ENCODE assay signal across 2 cellular contexts in genomic region chr6:150426198-150426597, GRCh38.
TF ChIP-seq lines count a peak whose summit lies in the region.

No MANE protein-coding gene starts in this region.

TF ChIP-seq in liver, 16 proteins besides CTCF, POLR2A, EP300 and RAD21:
- TF ChIP-seq RXRA (IDR thresholded peaks at IDR 0.05) (peak; percentile 48 to 72), NR2F2 (IDR thresholded peaks at IDR 0.05) (no peak), YY1 (IDR thresholded peaks at IDR 0.05) (peak; percentile 32), HNF4A (conservative IDR thresholded peaks at IDR 0.05) (peak; percentile 40 to 57), REST (IDR thresholded peaks at IDR 0.05) (no peak), FOXA2 (IDR thresholded peaks at IDR 0.05) (no peak), GABPA (IDR thresholded peaks at IDR 0.05 in 1 of 2, conservative IDR thresholded peaks at IDR 0.05 in 1 of 2) (no peak), SP1 (IDR thresholded peaks at IDR 0.05) (peak; percentile 23), MAX (IDR thresholded peaks at IDR 0.05) (peak; percentile 47)
TF ChIP-seq in liver: peak in this region for 5.

TF ChIP-seq in HepG2, 621 proteins besides CTCF, POLR2A, EP300 and RAD21:
- TF ChIP-seq PTBP1 (IDR thresholded peaks at IDR 0.05; ENCODE audit: low read depth, low read length, poor library complexity, severe bottlenecking) (no peak), ZGPAT (CRISPR knock-in tag; IDR thresholded peaks at IDR 0.05) (no peak), ZBTB4 (CRISPR knock-in tag; IDR thresholded peaks at IDR 0.05; ENCODE audit: borderline replicate concordance) (no peak), ZNF577 (CRISPR knock-in tag; IDR thresholded peaks at IDR 0.05; ENCODE audit: borderline replicate concordance, low read depth) (no peak), E2F2 (CRISPR knock-in tag; IDR thresholded peaks at IDR 0.05; ENCODE audit: borderline replicate concordance) (no peak), AHDC1 (CRISPR knock-in tag; IDR thresholded peaks at IDR 0.05; ENCODE audit: borderline replicate concordance) (no peak), SYNCRIP (IDR thresholded peaks at IDR 0.05; ENCODE audit: insufficient read depth, low read depth, low read length) (no peak), TSC22D2 (CRISPR knock-in tag; IDR thresholded peaks at IDR 0.05; ENCODE audit: borderline replicate concordance) (no peak), ZNF768 (CRISPR knock-in tag; IDR thresholded peaks at IDR 0.05) (no peak), ZBTB14 (CRISPR knock-in tag; IDR thresholded peaks at IDR 0.05) (no peak), HNRNPL (IDR thresholded peaks at IDR 0.05; ENCODE audit: low read depth, low read length) (no peak), TARDBP (CRISPR knock-in tag; IDR thresholded peaks at IDR 0.05) (no peak), CSRNP2 (CRISPR knock-in tag; conservative IDR thresholded peaks at IDR 0.05; ENCODE audit: low read depth) (no peak), NRL (CRISPR knock-in tag; IDR thresholded peaks at IDR 0.05; ENCODE audit: borderline replicate concordance) (no peak), ZNF576 (CRISPR knock-in tag; IDR thresholded peaks at IDR 0.05) (no peak), NFYB (CRISPR knock-in tag; IDR thresholded peaks at IDR 0.05) (no peak), IKZF5 (CRISPR knock-in tag; IDR thresholded peaks at IDR 0.05) (no peak)
